Comparison of ENCODE assay signal across 2 cellular contexts in the genomic region with DNA sequence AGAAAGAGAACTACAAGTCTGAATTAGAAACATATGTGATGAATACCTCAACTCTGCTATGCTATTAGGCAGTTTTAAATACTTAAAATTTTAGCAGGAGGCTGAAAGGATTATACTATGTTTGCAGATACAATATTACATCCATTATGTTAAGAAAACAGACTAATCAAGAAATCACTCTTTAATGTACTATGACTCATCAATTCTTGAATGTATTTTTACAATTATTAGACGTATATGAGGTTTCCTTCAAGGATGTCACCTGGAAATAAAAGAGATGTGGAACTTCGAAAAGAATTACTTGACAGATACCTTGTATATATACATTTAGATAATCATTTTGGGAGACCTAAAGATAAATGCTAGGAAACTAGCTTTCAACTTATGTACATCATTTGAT.
TF ChIP-seq lines count a peak whose summit lies in the region.

No MANE protein-coding gene starts in this region.

TF ChIP-seq in HepG2, 621 proteins besides CTCF, POLR2A, EP300 and RAD21:
- TF ChIP-seq NFE2L2 (IDR thresholded peaks at IDR 0.05; ENCODE audit: low read length) = peak; percentile 35; the same call in 1 of the 2 replicates
- TF ChIP-seq, protein P1, sequence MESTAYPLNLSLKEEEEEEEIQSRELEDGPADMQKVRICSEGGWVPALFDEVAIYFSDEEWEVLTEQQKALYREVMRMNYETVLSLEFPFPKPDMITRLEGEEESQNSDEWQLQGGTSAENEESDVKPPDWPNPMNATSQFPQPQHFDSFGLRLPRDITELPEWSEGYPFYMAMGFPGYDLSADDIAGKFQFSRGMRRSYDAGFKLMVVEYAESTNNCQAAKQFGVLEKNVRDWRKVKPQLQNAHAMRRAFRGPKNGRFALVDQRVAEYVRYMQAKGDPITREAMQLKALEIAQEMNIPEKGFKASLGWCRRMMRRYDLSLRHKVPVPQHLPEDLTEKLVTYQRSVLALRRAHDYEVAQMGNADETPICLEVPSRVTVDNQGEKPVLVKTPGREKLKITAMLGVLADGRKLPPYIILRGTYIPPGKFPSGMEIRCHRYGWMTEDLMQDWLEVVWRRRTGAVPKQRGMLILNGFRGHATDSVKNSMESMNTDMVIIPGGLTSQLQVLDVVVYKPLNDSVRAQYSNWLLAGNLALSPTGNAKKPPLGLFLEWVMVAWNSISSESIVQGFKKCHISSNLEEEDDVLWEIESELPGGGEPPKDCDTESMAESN (CRISPR knock-in tag; conservative IDR thresholded peaks at IDR 0.05) = no peak
- no peak for TF ChIP-seq TGIF2 (CRISPR knock-in tag; IDR thresholded peaks at IDR 0.05)
TF ChIP-seq in HepG2: peak in this region for 1.

TF ChIP-seq in IMR-90, 13 proteins besides CTCF, POLR2A, EP300 and RAD21:
- TF ChIP-seq NFE2L2 (IDR thresholded peaks at IDR 0.05; ENCODE audit: low read depth, low read length) (peak; percentile 59), CEBPB (IDR thresholded peaks at IDR 0.05; ENCODE audit: low read depth, low read length) (no peak), MXI1 (IDR thresholded peaks at IDR 0.05; ENCODE audit: borderline replicate concordance, low read depth, low read length) (no peak)
